1 cellular context compared by ENCODE assay signal in genomic region chr7:155214328-155214986, GRCh38.
A peak's percentile ranks its signal among the peaks of the same experiment; 100 is the strongest.
TF ChIP-seq lines count a peak whose summit lies in the region.

No MANE protein-coding gene starts in this region.

TF ChIP-seq in HEK293, 187 proteins besides CTCF, POLR2A, EP300 and RAD21 (continued from another document):
- TF ChIP-seq, protein P1, sequence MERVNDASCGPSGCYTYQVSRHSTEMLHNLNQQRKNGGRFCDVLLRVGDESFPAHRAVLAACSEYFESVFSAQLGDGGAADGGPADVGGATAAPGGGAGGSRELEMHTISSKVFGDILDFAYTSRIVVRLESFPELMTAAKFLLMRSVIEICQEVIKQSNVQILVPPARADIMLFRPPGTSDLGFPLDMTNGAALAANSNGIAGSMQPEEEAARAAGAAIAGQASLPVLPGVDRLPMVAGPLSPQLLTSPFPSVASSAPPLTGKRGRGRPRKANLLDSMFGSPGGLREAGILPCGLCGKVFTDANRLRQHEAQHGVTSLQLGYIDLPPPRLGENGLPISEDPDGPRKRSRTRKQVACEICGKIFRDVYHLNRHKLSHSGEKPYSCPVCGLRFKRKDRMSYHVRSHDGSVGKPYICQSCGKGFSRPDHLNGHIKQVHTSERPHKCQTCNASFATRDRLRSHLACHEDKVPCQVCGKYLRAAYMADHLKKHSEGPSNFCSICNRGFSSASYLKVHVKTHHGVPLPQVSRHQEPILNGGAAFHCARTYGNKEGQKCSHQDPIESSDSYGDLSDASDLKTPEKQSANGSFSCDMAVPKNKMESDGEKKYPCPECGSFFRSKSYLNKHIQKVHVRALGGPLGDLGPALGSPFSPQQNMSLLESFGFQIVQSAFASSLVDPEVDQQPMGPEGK (tag by site-specific recombination; IDR thresholded peaks at IDR 0.05): 0 out of 2 replicates have a peak, but pooled peaks have one; percentile 7
- TF ChIP-seq ZFP69B (tag by site-specific recombination; IDR thresholded peaks at IDR 0.05) (no peak), IKZF3 (tag by site-specific recombination; IDR thresholded peaks at IDR 0.05) (peak; percentile 41; the same call in 1 of the 2 replicates), EGR2 (tag by site-specific recombination; IDR thresholded peaks at IDR 0.05; ENCODE audit: low read depth) (peak; percentile 72), ZNF561 (tag by site-specific recombination; IDR thresholded peaks at IDR 0.05; ENCODE audit: borderline replicate concordance) (peak; percentile 41; the same call in 1 of the 2 replicates), ZNF2 (tag by site-specific recombination; IDR thresholded peaks at IDR 0.05) (0 out of 2 replicates have a peak, but pooled peaks have one; percentile 33), ZNF423 (tag by site-specific recombination; IDR thresholded peaks at IDR 0.05) (0 out of 2 replicates have a peak, but pooled peaks have one; percentile 22), ZNF76 (tag by site-specific recombination; IDR thresholded peaks at IDR 0.05; ENCODE audit: borderline replicate concordance, low read depth) (peak; percentile 73), ZNF600 (tag by site-specific recombination; IDR thresholded peaks at IDR 0.05) (peak; percentile 44; the same call in 1 of the 2 replicates), KLF1 (tag by site-specific recombination; IDR thresholded peaks at IDR 0.05) (peak; percentile 45; the same call in 1 of the 2 replicates), REPIN1 (tag by site-specific recombination; IDR thresholded peaks at IDR 0.05; ENCODE audit: low read depth) (no peak), ZEB2 (tag by site-specific recombination; IDR thresholded peaks at IDR 0.05) (peak; percentile 72), WT1 (tag by site-specific recombination; IDR thresholded peaks at IDR 0.05) (peak; percentile 34; the same call in 1 of the 2 replicates), GLIS2 (tag by site-specific recombination; IDR thresholded peaks at IDR 0.05) (peak; percentile 45), KLF9 (tag by site-specific recombination; IDR thresholded peaks at IDR 0.05; ENCODE audit: low read depth) (no peak), ZIC2 (tag by site-specific recombination; IDR thresholded peaks at IDR 0.05) (peak; percentile 96), FEZF1 (tag by site-specific recombination; IDR thresholded peaks at IDR 0.05) (0 out of 2 replicates have a peak, but pooled peaks have one; percentile 6), ZSCAN16 (tag by site-specific recombination; IDR thresholded peaks at IDR 0.05) (peak; percentile 71), HOXD13 (CRISPR knock-in tag; IDR thresholded peaks at IDR 0.05; ENCODE audit: borderline replicate concordance) (peak; percentile 77; the same call in 1 of the 2 replicates), ZBTB20 (tag by site-specific recombination; IDR thresholded peaks at IDR 0.05) (peak; percentile 55), ZFHX2 (tag by site-specific recombination; conservative IDR thresholded peaks at IDR 0.05) (peak; percentile 82), ZNF629 (tag by site-specific recombination; IDR thresholded peaks at IDR 0.05) (peak; percentile 26; the same call in 1 of the 2 replicates), ZNF544 (tag by site-specific recombination; IDR thresholded peaks at IDR 0.05) (no peak), ZNF335 (tag by site-specific recombination; conservative IDR thresholded peaks at IDR 0.05) (peak; percentile 66; the same call in 1 of the 2 replicates), ZNF366 (tag by site-specific recombination; conservative IDR thresholded peaks at IDR 0.05) (peak; percentile 58)
- TF ChIP-seq, protein P2, sequence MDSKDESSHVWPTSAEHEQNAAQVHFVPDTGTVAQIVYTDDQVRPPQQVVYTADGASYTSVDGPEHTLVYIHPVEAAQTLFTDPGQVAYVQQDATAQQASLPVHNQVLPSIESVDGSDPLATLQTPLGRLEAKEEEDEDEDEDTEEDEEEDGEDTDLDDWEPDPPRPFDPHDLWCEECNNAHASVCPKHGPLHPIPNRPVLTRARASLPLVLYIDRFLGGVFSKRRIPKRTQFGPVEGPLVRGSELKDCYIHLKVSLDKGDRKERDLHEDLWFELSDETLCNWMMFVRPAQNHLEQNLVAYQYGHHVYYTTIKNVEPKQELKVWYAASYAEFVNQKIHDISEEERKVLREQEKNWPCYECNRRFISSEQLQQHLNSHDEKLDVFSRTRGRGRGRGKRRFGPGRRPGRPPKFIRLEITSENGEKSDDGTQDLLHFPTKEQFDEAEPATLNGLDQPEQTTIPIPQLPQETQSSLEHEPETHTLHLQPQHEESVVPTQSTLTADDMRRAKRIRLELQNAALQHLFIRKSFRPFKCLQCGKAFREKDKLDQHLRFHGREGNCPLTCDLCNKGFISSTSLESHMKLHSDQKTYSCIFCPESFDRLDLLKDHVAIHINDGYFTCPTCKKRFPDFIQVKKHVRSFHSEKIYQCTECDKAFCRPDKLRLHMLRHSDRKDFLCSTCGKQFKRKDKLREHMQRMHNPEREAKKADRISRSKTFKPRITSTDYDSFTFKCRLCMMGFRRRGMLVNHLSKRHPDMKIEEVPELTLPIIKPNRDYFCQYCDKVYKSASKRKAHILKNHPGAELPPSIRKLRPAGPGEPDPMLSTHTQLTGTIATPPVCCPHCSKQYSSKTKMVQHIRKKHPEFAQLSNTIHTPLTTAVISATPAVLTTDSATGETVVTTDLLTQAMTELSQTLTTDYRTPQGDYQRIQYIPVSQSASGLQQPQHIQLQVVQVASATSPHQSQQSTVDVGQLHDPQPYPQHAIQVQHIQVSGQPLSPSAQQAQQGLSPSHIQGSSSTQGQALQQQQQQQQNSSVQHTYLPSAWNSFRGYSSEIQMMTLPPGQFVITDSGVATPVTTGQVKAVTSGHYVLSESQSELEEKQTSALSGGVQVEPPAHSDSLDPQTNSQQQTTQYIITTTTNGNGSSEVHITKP (tag by site-specific recombination; IDR thresholded peaks at IDR 0.05): 0 out of 2 replicates have a peak, but pooled peaks have one; percentile 9
